27 cellular contexts compared by ENCODE assay signal in genomic region chr17:82693168-82693867, GRCh38. TPM values are rescaled to one million over a fixed set of nuclear protein-coding genes. Genes with fewer than 3 reads are reported as not detected.
DNase-seq lines count a peak whose midpoint lies in the region; ATAC-seq, FAIRE-seq and TF ChIP-seq lines count a peak whose summit lies in the region.
"Had no signal": no experiment of that assay in that cellular context is flagged by ENCODE, and none has a peak within 500 bp of the region (broad histone marks: within the 10 kb centered on the region; RNA-seq: fewer than 3 reads in every experiment).

No MANE protein-coding gene starts in this region.

- H3K4me1 ChIP-seq in mucosa of descending colon (ENCODE audit: low read depth), result peaks cover 9% of the 10 kb centered on the region

- H3K9me3 ChIP-seq in mucosa of descending colon, result peaks cover 7% of the 10 kb centered on the region
- H3K9me3 ChIP-seq: SK-N-SH had no signal

- intact Hi-C loops in mucosa of descending colon (cut with DNase I, micrococcal nuclease), result no loop called here
- intact Hi-C loops in posterior vena cava (cut with DNase I), result no loop called here

- peak overlapping the region; percentile 37 for H3K27ac ChIP-seq in angular gyrus (ENCODE audit: low read depth, low read length)
- H3K27ac ChIP-seq: A549 had no signal

- FAIRE-seq in H54 (lab: Jason Lieb, UNC), result no peak
- FAIRE-seq: A549, GM12892, HTR-8/SVneo, K562 had no signal

- H3K4me3 ChIP-seq in mucosa of descending colon, result no peak overlapping the region
- H3K4me3 ChIP-seq: A549, K562 had no signal

- no peak for TF ChIP-seq POLR2A in H54 (IDR thresholded peaks at IDR 0.05; ENCODE audit: low read depth, low read length)

- no peaks in the 10 kb centered on the region for H3K36me3 ChIP-seq in mucosa of descending colon (ENCODE audit: low read depth)

- no peak for TF ChIP-seq CTCF in mucosa of descending colon (IDR thresholded peaks at IDR 0.05)

- peak in 2 of 3 donors; percentile 10 to 17 for DNase-seq in mucosa of descending colon
- DNase-seq in posterior vena cava (ENCODE audit: low spot score), result peak; percentile 62
- DNase-seq in stimulated activated CD4-positive, alpha-beta T cell treated with anti-CD3 and anti-CD28 coated beads, Interleukin-15, amount 100 ng/mL, for 24 hours, result no peak
- DNase-seq in H54 (ENCODE audit: insufficient read length, low spot score), result no peak
- no peak for DNase-seq in mesenteric fat pad (ENCODE audit: low spot score)
- DNase-seq: AML-193; C1 segment of cervical spinal cord; Caco-2; CD8-positive, alpha-beta T cell; DND-41; Kasumi-1; NCI-H1105; NCI-H1436 treated with DMSO at 0.1 percent for 48 hours; NCI-H187 treated with DMSO at 0.1 percent for 48 hours; NCI-H2107; NCI-H524 treated with DMSO at 0.1 percent for 48 hours; NCI-H82; NK-92 treated with Interleukin-12 subunit alpha and Interleukin-12 subunit beta, amount 100 ng/mL, for 24 hours; PC-3; SK-N-SH had no signal

- ATAC-seq in mucosa of descending colon, result no peak
- no peak for ATAC-seq in HG02840 (IDR thresholded peaks at IDR 0.05; ENCODE audit: low FRiP score, unreplicated experiment)
- ATAC-seq: A549; CD8-positive, alpha-beta T cell; K562; PC-3 had no signal

RNA-seq across cellular contexts. Expression of gene RAB40B, which starts 5.2 kb away (rescaled TPM):
- total RNA-seq in mucosa of descending colon (10 to 100 TPM; 21.0 to 52.4 (median 23.9) TPM), posterior vena cava (1 to 10 TPM; 4.2 to 6.3 TPM), mesenteric fat pad (5.5 TPM)

RNA-seq across cellular contexts. Expression of gene FN3KRP, which starts 23.2 kb away (rescaled TPM):
- total RNA-seq in mucosa of descending colon, result 10 to 100 TPM; 30.8 to 36.1 (median 34.8) TPM
- total RNA-seq in posterior vena cava, result 10 to 100 TPM; 18.5 to 19.5 TPM
- total RNA-seq in mesenteric fat pad, result 20.4 TPM

RNA-seq across cellular contexts. Expression of gene FN3K, which starts 42.1 kb away (rescaled TPM):
- total RNA-seq in mucosa of descending colon (10 to 100 TPM; 39.4 to 45.5 (median 40.8) TPM), posterior vena cava (10 to 100 TPM in 1 of 2 donors, 1 to 10 TPM in 1; 9.6 to 13.2 TPM), mesenteric fat pad (19.3 TPM)
- total RNA-seq: H4 had no signal

RNA-seq across cellular contexts. Expression of gene WDR45B, which starts 45.1 kb away (rescaled TPM):
- 10 to 100 TPM; 69.0 to 76.0 (median 74.4) TPM for total RNA-seq in mucosa of descending colon
- 10 to 100 TPM; 49.7 to 56.5 TPM for total RNA-seq in posterior vena cava
- 65.3 TPM for total RNA-seq in mesenteric fat pad

RNA-seq across cellular contexts. Expression of gene TBCD, which starts 58.5 kb away (rescaled TPM):
- total RNA-seq in mucosa of descending colon, result 10 to 100 TPM; 41.3 to 76.0 (median 55.4) TPM
- 10 to 100 TPM; 72.5 to 80.5 TPM for total RNA-seq in posterior vena cava
- total RNA-seq in mesenteric fat pad, result 128 TPM

Comparison
In these comparisons a context has a peak if more than half of its experiments do, and no peak if none do; other contexts are left out.
1. DNase-seq: peak in mucosa of descending colon (2 of 3) and posterior vena cava (single experiment); none in stimulated activated CD4-positive, alpha-beta T cell treated with anti-CD3 and anti-CD28 coated beads, Interleukin-15, amount 100 ng/mL, for 24 hours (single experiment), H54 (single experiment) and mesenteric fat pad (single experiment).